In genomic region chr7:12898004-12898403, GRCh38 we compare ENCODE assay signal across 24 cellular contexts.
"Had no signal": no experiment of that assay in that cellular context is flagged by ENCODE, and none has a peak within 500 bp of the region (broad histone marks: within the 10 kb centered on the region; RNA-seq: fewer than 3 reads in every experiment).

No MANE protein-coding gene starts in this region.

- H3K36me3 ChIP-seq: adrenal gland, ascending aorta, vagina had no signal

- H3K9me3 Mint-ChIP-seq: activated CD4-positive, alpha-beta T cell treated with anti-CD3 and anti-CD28 coated beads, Interleukin-2, amount 10 ng/mL, durations not matched to agents 7 days and 5 days; activated T-cell treated with anti-CD3 and anti-CD28 coated beads, Interleukin-2, amount 50 U/mL, for 24 hours; activated T-helper 17 cell treated with anti-CD3 and anti-CD28 coated beads, Interleukin-2, amount 50 U/mL, for 72 hours; nephron progenitor cell; type B pancreatic cell had no signal

- H3K27ac Mint-ChIP-seq: activated CD4-positive, alpha-beta T cell treated with anti-CD3 and anti-CD28 coated beads, Interleukin-2, amount 10 ng/mL, durations not matched to agents 7 days and 5 days; activated naive CD8-positive, alpha-beta T cell; activated T-cell treated with anti-CD3 and anti-CD28 coated beads, Interleukin-2, amount 50 U/mL, for 24 hours; activated T-helper 17 cell treated with anti-CD3 and anti-CD28 coated beads, Interleukin-2, amount 50 U/mL, for 72 hours; nephron progenitor cell; type B pancreatic cell had no signal

- H3K27me3 Mint-ChIP-seq: activated CD4-positive, alpha-beta T cell treated with anti-CD3 and anti-CD28 coated beads, Interleukin-2, amount 10 ng/mL, durations not matched to agents 7 days and 5 days; activated T-cell treated with anti-CD3 and anti-CD28 coated beads, Interleukin-2, amount 50 U/mL, for 24 hours; activated T-helper 17 cell treated with anti-CD3 and anti-CD28 coated beads, Interleukin-2, amount 50 U/mL, for 72 hours; type B pancreatic cell had no signal

- H3K4me1 ChIP-seq: adrenal gland, ascending aorta, parathyroid adenoma, testis had no signal

- H3K4me1 Mint-ChIP-seq: activated CD4-positive, alpha-beta T cell treated with anti-CD3 and anti-CD28 coated beads, Interleukin-2, amount 10 ng/mL, durations not matched to agents 7 days and 5 days; activated T-helper 17 cell treated with anti-CD3 and anti-CD28 coated beads, Interleukin-2, amount 50 U/mL, for 72 hours; nephron progenitor cell had no signal

- DNase-seq: activated CD4-positive, alpha-beta T cell treated with anti-CD3 and anti-CD28 coated beads, Interleukin-2, amount 10 ng/mL, durations not matched to agents 7 days and 5 days; activated CD4-positive, CD25-positive, alpha-beta regulatory T cell treated with anti-CD3 and anti-CD28 coated beads, Interleukin-2, amount 50 U/mL, for 72 hours; activated naive CD4-positive, alpha-beta T cell; activated T-cell treated with anti-CD3 and anti-CD28 coated beads, Interleukin-2, amount 50 U/mL, for 24 hours; adrenal gland; central memory CD4-positive, alpha-beta T cell; effector memory CD4-positive, alpha-beta T cell; foreskin melanocyte; glutamatergic neuron; left cardiac atrium; nephron progenitor cell; nucleus accumbens; right cardiac atrium; stimulated activated CD4-positive, alpha-beta T cell treated with anti-CD3 and anti-CD28 coated beads, Interleukin-15, amount 100 ng/mL, for 24 hours; stimulated activated naive CD4-positive, alpha-beta T cell; testis had no signal

- H3K4me3 Mint-ChIP-seq: activated CD4-positive, alpha-beta T cell treated with anti-CD3 and anti-CD28 coated beads, Interleukin-2, amount 10 ng/mL, durations not matched to agents 7 days and 5 days; activated naive CD8-positive, alpha-beta T cell; activated T-cell treated with anti-CD3 and anti-CD28 coated beads, Interleukin-2, amount 50 U/mL, for 24 hours; activated T-helper 17 cell treated with anti-CD3 and anti-CD28 coated beads, Interleukin-2, amount 50 U/mL, for 72 hours; nephron progenitor cell; type B pancreatic cell had no signal

- ATAC-seq: activated T-helper 17 cell treated with anti-CD3 and anti-CD28 coated beads, Interleukin-2, amount 50 U/mL, for 72 hours; left cardiac atrium; right cardiac atrium had no signal

- H3K27me3 ChIP-seq: adrenal gland, ascending aorta, hepatocyte, testis, vagina had no signal

- H3K9me3 ChIP-seq: adrenal gland, ascending aorta, testis, vagina had no signal

- H3K36me3 Mint-ChIP-seq: activated naive CD8-positive, alpha-beta T cell; type B pancreatic cell had no signal

- H3K27ac ChIP-seq: adrenal gland, ascending aorta, hepatocyte, parathyroid adenoma, testis, vagina, VCaP had no signal

- H3K4me3 ChIP-seq: adrenal gland, ascending aorta, hepatocyte, testis, vagina had no signal
